8 cellular contexts compared by ENCODE assay signal in the genomic region with DNA sequence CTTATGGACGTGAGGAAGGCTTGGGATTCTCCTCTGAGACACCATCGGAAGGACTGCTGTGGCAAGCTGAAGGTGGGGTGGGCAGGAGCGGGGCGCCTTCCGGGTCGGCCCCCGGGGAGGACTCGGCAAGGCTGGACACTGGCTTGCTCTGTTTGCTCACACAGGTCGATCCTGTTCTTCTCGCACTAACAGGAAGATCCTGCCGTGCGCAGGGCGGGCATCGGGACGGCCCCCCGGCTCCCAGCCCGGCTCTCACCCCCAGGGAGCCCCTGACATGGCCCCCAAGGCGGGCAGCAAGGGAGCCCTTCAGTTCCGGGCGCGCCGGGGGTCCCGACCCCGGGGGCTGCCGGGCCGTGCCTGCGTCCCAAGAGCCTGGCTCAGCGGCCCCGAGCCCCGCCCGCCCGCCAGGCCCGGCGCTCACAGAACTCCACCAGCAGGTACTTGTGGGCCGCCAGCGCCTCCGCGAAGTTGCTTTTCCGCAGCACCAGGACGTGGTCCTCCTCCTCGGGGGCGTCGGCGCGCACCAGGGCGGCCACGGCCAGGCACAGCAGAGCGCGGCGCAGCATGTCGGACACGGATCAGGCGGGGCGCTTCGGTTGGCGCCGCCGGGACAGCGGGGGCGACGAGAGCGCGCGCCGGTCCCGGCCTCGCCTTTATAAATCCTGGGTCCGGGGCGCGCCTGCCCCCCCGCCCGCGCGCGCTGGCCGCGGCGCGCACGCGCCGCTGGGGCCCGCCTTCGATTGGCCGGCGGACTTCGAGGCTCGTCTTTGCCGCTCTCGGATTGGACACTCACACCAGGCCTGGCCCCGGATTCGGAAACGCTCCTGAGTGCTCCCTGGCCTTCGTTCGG. TPM values are rescaled to one million over a fixed set of nuclear protein-coding genes. Genes with fewer than 3 reads are reported as not detected.
A peak's percentile ranks its signal among the peaks of the same experiment; 100 is the strongest.
DNase-seq lines count a peak whose midpoint lies in the region; ATAC-seq and TF ChIP-seq lines count a peak whose summit lies in the region.

P4HB (minus strand) TSS at position 630 of the 850 bp plus-strand sequence; CDS start at position 566, 64 bp downstream.

- POLR2A ChIA-PET in MCF 10A (lab: Yijun Ruan, JAX), result interaction anchor here (0.6 to 2.5 kb wide), 31 partner anchors 9 to 633 kb away, joined by 3 to 27 read pairs (median 6); partner anchors contain the start of genes ARHGDIA, ARL16, CENPX and FASN

- peaks cover 16 to 85% of the 10 kb centered on the region in 2 donors for H3K4me1 ChIP-seq in left lung

- H3K9me3 Mint-ChIP-seq in MCF 10A (ENCODE audit: unreplicated experiment), result no peaks in the 10 kb centered on the region

- CTCF ChIA-PET in MCF 10A (lab: Yijun Ruan, JAX), result interaction anchor here (0.6 kb wide), 1 partner anchor 259 kb away, joined by 3 read pairs; no protein-coding TSS in a partner anchor

- no peak for DNase-seq in AG10803 (ENCODE audit: low read depth)
- no peak for DNase-seq in MG63
- DNase-seq in MCF 10A (ENCODE audit: unreplicated experiment), result peak; percentile 13
- peak in 1 of 2 donors; percentile 95 for DNase-seq in left lung
- peak; percentile 97 for DNase-seq in stimulated activated naive CD8-positive, alpha-beta T cell treated with anti-CD3 and anti-CD28 coated beads, Interleukin-15, Interleukin-2, amounts not matched to agents 100 U/mL and 50 U/mL, for 24 hours
- no peak for DNase-seq in NCI-H1930 (lab: John Stamatoyannopoulos, UW)

- H3K4me3 Mint-ChIP-seq in MCF 10A (ENCODE audit: unreplicated experiment), result peak within 1 kb of the TSS; percentile 89

- no peak for TF ChIP-seq CTCF in AG10803 (conservative IDR thresholded peaks at IDR 0.05; ENCODE audit: low read length)
- no peak for TF ChIP-seq CTCF in MCF 10A (IDR thresholded peaks at IDR 0.05; ENCODE audit: unreplicated experiment)
- no peak for TF ChIP-seq CTCF in left lung (IDR thresholded peaks at IDR 0.05)

- intact Hi-C loops in MCF 10A (cut with micrococcal nuclease) (loop anchor here (10.0 kb wide), 1 partner anchor 55 kb away; the partner anchor contains the start of genes PCYT2 and SIRT7), left lung (cut with DNase I) (no loop called here)

- peak within 1 kb of the TSS; percentile 98 for H3K27ac Mint-ChIP-seq in MCF 10A (ENCODE audit: low read depth, unreplicated experiment)

- peak within 1 kb of the TSS; percentile 93 to 98 for H3K27ac ChIP-seq in left lung

- peaks cover 37% of the 10 kb centered on the region for H3K4me1 Mint-ChIP-seq in MCF 10A (ENCODE audit: insufficient read depth, unreplicated experiment)

- H3K4me3 ChIP-seq in AG10803 (ENCODE audit: low read length) (peak within 1 kb of the TSS; percentile 95), MG63 (peak within 1 kb of the TSS; percentile 78), left lung (peak within 1 kb of the TSS; percentile 95 to 97)

- no TSS peak for BruUV-seq in MCF 10A (replicated peaks; lab: Mats Ljungman, UMichigan)

- ATAC-seq in GM19455 (IDR thresholded peaks at IDR 0.05; ENCODE audit: unreplicated experiment) (peak; percentile 8), left lung (no peak), GM21825 (IDR thresholded peaks at IDR 0.05; ENCODE audit: unreplicated experiment) (no peak)
- ATAC-seq in stimulated activated naive CD8-positive, alpha-beta T cell treated with anti-CD3 and anti-CD28 coated beads, Interleukin-15, Interleukin-2, amounts not matched to agents 100 U/mL and 50 U/mL, for 24 hours, result no peak

- H3K36me3 Mint-ChIP-seq in MCF 10A (ENCODE audit: insufficient read depth, unreplicated experiment), result peaks cover 82% of the 10 kb centered on the region

- H3K36me3 ChIP-seq in MG63 (peaks cover 83% of the 10 kb centered on the region), left lung (peaks cover 0 to 45% of the 10 kb centered on the region in 2 donors)

- H3K27me3 ChIP-seq in MG63 (no peaks in the 10 kb centered on the region), left lung (no peaks in the 10 kb centered on the region)

- no peaks in the 10 kb centered on the region for H3K27me3 Mint-ChIP-seq in MCF 10A (ENCODE audit: insufficient read depth, unreplicated experiment)

- H3K9me3 ChIP-seq in MG63 (no peaks in the 10 kb centered on the region), left lung (no peaks in the 10 kb centered on the region)

RNA-seq across cellular contexts. Expression of gene P4HB, which starts in this region (rescaled TPM):
- total RNA-seq in MG63 (2014; rRNA removed; shearing (Covaris generic); ENCODE audit: low replicate concordance), result 531 and 798 TPM in 2 replicates
- total RNA-seq in MCF 10A (2022) (894 and 1,111 TPM in 2 replicates), left lung (100 to 1,000 TPM; 851 to 935 TPM)

Comparison
In these comparisons a context has a peak if more than half of its experiments do, and no peak if none do; other contexts are left out.
1. DNase-seq: peak in MCF 10A (single experiment) and stimulated activated naive CD8-positive, alpha-beta T cell treated with anti-CD3 and anti-CD28 coated beads, Interleukin-15, Interleukin-2, amounts not matched to agents 100 U/mL and 50 U/mL, for 24 hours (single experiment); none in AG10803 (single experiment), MG63 (single experiment) and NCI-H1930 (0 of 2).
2. Peak in every context shown above with its lines, with median percentiles within 50 percentile points of each other: H3K4me3 ChIP-seq.